In the genomic region with DNA sequence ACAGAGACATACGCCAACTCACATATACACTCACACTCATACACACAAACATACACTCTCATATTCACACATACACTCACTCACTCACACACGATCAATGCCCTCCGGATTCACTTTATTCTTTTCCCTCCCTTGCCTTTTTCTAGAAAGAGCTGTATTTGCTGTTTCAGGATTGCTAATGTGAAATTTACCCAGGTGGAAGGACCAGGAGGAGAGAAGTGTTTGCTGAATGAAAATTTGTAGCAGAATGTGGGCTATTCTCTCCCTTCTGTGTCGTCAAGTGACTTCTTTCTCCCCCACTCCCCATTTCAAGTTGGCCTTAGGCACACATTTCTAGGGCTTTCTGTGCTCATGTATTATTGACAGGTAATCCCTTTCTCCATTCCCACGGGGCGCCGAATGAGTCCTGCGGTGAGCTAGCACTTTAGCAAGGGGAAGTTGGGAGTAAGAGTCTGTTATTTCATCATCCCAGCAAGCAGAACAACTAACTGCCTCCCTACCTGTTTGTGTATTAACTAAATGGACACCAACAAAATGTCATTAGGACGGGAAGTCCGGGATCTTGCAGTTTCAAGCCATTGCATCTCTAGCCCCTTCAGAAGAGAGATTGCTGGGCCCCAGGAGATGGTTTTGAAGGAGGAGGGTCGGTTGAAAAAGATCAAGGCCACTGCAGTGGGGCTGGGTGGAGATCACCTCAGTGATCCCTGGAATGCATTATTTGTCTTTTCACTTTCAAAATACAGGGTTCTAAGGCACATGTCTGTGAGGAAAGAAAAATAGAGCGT, we compare ENCODE assay signal across 2 cellular contexts.
TF ChIP-seq lines count a peak whose summit lies in the region.

No MANE protein-coding gene starts in this region.

TF ChIP-seq in GM23338, 12 proteins besides CTCF, POLR2A, EP300 and RAD21:
- TF ChIP-seq, protein P1, sequence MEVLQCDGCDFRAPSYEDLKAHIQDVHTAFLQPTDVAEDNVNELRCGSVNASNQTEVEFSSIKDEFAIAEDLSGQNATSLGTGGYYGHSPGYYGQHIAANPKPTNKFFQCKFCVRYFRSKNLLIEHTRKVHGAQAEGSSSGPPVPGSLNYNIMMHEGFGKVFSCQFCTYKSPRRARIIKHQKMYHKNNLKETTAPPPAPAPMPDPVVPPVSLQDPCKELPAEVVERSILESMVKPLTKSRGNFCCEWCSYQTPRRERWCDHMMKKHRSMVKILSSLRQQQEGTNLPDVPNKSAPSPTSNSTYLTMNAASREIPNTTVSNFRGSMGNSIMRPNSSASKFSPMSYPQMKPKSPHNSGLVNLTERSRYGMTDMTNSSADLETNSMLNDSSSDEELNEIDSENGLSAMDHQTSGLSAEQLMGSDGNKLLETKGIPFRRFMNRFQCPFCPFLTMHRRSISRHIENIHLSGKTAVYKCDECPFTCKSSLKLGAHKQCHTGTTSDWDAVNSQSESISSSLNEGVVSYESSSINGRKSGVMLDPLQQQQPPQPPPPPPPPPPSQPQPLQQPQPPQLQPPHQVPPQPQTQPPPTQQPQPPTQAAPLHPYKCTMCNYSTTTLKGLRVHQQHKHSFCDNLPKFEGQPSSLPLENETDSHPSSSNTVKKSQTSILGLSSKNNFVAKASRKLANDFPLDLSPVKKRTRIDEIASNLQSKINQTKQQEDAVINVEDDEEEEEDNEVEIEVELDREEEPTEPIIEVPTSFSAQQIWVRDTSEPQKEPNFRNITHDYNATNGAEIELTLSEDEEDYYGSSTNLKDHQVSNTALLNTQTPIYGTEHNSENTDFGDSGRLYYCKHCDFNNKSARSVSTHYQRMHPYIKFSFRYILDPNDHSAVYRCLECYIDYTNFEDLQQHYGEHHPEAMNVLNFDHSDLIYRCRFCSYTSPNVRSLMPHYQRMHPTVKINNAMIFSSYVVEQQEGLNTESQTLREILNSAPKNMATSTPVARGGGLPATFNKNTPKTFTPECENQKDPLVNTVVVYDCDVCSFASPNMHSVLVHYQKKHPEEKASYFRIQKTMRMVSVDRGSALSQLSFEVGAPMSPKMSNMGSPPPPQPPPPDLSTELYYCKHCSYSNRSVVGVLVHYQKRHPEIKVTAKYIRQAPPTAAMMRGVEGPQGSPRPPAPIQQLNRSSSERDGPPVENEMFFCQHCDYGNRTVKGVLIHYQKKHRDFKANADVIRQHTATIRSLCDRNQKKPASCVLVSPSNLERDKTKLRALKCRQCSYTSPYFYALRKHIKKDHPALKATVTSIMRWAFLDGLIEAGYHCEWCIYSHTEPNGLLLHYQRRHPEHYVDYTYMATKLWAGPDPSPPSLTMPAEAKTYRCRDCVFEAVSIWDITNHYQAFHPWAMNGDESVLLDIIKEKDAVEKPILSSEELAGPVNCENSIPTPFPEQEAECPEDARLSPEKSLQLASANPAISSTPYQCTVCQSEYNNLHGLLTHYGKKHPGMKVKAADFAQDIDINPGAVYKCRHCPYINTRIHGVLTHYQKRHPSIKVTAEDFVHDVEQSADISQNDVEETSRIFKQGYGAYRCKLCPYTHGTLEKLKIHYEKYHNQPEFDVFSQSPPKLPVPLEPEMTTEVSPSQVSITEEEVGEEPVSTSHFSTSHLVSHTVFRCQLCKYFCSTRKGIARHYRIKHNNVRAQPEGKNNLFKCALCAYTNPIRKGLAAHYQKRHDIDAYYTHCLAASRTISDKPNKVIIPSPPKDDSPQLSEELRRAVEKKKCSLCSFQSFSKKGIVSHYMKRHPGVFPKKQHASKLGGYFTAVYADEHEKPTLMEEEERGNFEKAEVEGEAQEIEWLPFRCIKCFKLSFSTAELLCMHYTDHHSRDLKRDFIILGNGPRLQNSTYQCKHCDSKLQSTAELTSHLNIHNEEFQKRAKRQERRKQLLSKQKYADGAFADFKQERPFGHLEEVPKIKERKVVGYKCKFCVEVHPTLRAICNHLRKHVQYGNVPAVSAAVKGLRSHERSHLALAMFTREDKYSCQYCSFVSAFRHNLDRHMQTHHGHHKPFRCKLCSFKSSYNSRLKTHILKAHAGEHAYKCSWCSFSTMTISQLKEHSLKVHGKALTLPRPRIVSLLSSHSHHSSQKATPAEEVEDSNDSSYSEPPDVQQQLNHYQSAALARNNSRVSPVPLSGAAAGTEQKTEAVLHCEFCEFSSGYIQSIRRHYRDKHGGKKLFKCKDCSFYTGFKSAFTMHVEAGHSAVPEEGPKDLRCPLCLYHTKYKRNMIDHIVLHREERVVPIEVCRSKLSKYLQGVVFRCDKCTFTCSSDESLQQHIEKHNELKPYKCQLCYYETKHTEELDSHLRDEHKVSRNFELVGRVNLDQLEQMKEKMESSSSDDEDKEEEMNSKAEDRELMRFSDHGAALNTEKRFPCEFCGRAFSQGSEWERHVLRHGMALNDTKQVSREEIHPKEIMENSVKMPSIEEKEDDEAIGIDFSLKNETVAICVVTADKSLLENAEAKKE (CRISPR knock-in tag; IDR thresholded peaks at IDR 0.05): 0 out of 2 replicates have a peak, but pooled peaks have one; percentile 37
- no peak for TF ChIP-seq CREB1 (CRISPR knock-in tag; IDR thresholded peaks at IDR 0.05; ENCODE audit: low read depth)

TF ChIP-seq in H1, 55 proteins besides CTCF, POLR2A, EP300 and RAD21:
- TF ChIP-seq TBP (IDR thresholded peaks at IDR 0.05; ENCODE audit: low read depth, low read length): no peak
- TF ChIP-seq HDAC6 (IDR thresholded peaks at IDR 0.05; ENCODE audit: low read depth, low read length): no peak
- TF ChIP-seq CBX8 (IDR thresholded peaks at IDR 0.05; ENCODE audit: borderline replicate concordance, low read depth, low read length): no peak
- no peak for TF ChIP-seq PHF8 (conservative IDR thresholded peaks at IDR 0.05; ENCODE audit: low read depth, low read length)
- TF ChIP-seq TAF1 (IDR thresholded peaks at IDR 0.05; ENCODE audit: low read depth, low read length): no peak
- TF ChIP-seq EZH2 (IDR thresholded peaks at IDR 0.05; ENCODE audit: low read depth, low read length, severe bottlenecking): no peak
- TF ChIP-seq BCL11A (IDR thresholded peaks at IDR 0.05; ENCODE audit: low read depth in 2 of 2, low read length in 2 of 2): no peak
- no peak for TF ChIP-seq RXRA (IDR thresholded peaks at IDR 0.05; ENCODE audit: insufficient read depth, low read depth, low read length)
- TF ChIP-seq BACH1 (IDR thresholded peaks at IDR 0.05; ENCODE audit: low read length): 0 out of 2 replicates have a peak, but pooled peaks have one; percentile 9
- TF ChIP-seq CEBPB (IDR thresholded peaks at IDR 0.05; ENCODE audit: low read depth, low read length): peak; percentile 79
- TF ChIP-seq SAP30 (IDR thresholded peaks at IDR 0.05; ENCODE audit: insufficient read depth, insufficient replicate concordance, low read length): no peak
- TF ChIP-seq RNF2 (IDR thresholded peaks at IDR 0.05; ENCODE audit: borderline replicate concordance, low read depth, low read length, missing control alignments, poor library complexity, severe bottlenecking): no peak
